In the genomic region with DNA sequence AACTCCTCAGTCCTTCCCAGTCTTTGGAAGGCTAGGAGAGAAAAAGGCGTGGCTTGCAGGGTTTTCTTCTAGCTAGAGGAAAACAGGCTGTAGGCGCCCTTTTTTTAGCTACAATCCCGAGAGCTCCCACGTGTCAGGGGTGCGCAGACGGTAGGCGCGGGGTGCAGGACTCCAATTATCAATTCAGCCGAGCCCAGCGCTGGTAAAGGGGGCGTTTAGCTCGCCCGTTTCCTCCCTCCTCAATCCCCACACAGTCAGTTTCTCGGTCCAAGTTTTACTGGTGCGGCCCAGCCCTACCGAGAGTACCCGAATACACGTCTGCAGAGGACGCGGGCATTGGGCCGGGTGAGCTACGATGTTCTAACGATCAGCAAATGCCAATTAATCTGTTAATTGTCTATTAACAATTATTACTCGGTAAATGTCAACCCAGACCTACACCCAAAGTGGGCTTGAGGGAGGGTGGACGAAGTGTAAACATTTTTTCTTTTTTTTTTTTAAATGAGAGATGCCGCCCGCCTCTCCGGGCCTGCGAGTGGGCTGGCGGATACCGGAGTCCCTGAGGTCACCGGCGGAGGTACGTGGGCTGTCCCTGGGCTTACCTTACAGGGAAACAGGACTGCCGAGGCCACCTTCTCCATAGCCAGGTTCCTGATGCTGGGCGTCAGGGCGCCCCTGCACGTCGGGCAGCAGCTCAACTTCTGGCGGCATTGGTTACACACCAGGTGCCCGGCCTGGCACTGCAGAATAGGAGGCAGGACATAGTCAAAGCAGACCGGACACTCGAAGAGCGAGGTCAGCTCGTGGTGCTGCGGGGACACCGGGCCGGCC, we compare ENCODE assay signal across 8 cellular contexts. TPM values are rescaled to one million over a fixed set of nuclear protein-coding genes. Genes with fewer than 3 reads are reported as not detected.
DNase-seq lines count a peak whose midpoint lies in the region; ATAC-seq and TF ChIP-seq lines count a peak whose summit lies in the region.

No MANE protein-coding gene starts in this region.

- no peak for ATAC-seq in naive thymus-derived CD4-positive, alpha-beta T cell
- ATAC-seq in upper lobe of left lung (ENCODE audit: low FRiP score in 2 of 2), result peak; percentile 1 to 19
- ATAC-seq in HG02973 (IDR thresholded peaks at IDR 0.05; ENCODE audit: unreplicated experiment), result no peak

- no peak for TF ChIP-seq CTCF in upper lobe of left lung (IDR thresholded peaks at IDR 0.05)

- H3K36me3 ChIP-seq in GM23248 (ENCODE audit: low read depth) (no peaks in the 10 kb centered on the region), upper lobe of left lung (peaks cover 0 to 5% (median 0%) of the 10 kb centered on the region in 4 donors)
- peaks cover 0 to 3% (median 0%) of the 10 kb centered on the region in 3 experiments for H3K36me3 ChIP-seq in naive thymus-derived CD4-positive, alpha-beta T cell (ENCODE audit: control insufficient read depth in 2 of 3, insufficient read depth in 3 of 3, low read length in 3 of 3)

- H3K4me1 ChIP-seq in GM23248 (ENCODE audit: insufficient read depth) (peaks cover 28% of the 10 kb centered on the region), upper lobe of left lung (peaks cover 30 to 42% (median 35%) of the 10 kb centered on the region in 4 donors)
- H3K4me1 ChIP-seq in naive thymus-derived CD4-positive, alpha-beta T cell (ENCODE audit: control insufficient read depth in 2 of 2, insufficient read depth in 2 of 2, low read length in 2 of 2), result peaks cover 22 to 26% of the 10 kb centered on the region in 2 donors

- H3K79me2 ChIP-seq in GM23248 (ENCODE audit: insufficient read depth), result peaks cover 54% of the 10 kb centered on the region

- peak overlapping the region; percentile 99 for H3K27ac Mint-ChIP-seq in activated T-helper 2 cell treated with anti-CD3 and anti-CD28 coated beads, Interferon-gamma antibody, Interleukin-2, Interleukin-4, amounts not matched to agents 10 μg/mL and 5 μg/mL and 100 μg/mL, durations not matched to agents 14 hours and 24 hours and 36 hours
- H3K27ac Mint-ChIP-seq in naive thymus-derived CD4-positive, alpha-beta T cell, result peak overlapping the region; percentile 88 to 100 (median 96)

- TF ChIP-seq EP300 in upper lobe of left lung (IDR thresholded peaks at IDR 0.05), result no peak

- intact Hi-C loops in activated T-helper 2 cell treated with anti-CD3 and anti-CD28 coated beads, Interferon-gamma antibody, Interleukin-2, Interleukin-4, amounts not matched to agents 10 μg/mL and 5 μg/mL and 100 μg/mL, durations not matched to agents 14 hours and 24 hours and 36 hours (cut with micrococcal nuclease), result loop anchor here (2.0 to 10.0 kb wide), 6 partner anchors 60 to 1505 kb away; a partner anchor contains a TSS
- intact Hi-C loops in naive thymus-derived CD4-positive, alpha-beta T cell (cut with micrococcal nuclease), result loop anchor here (2.0 to 10.0 kb wide), 11 partner anchors 235 to 1767 kb away; a partner anchor contains a TSS

- H3K4me2 ChIP-seq in GM23248 (ENCODE audit: unreplicated experiment), result peak overlapping the region; percentile 94

- no peaks in the 10 kb centered on the region for H3K9me3 Mint-ChIP-seq in activated T-helper 2 cell treated with anti-CD3 and anti-CD28 coated beads, Interferon-gamma antibody, Interleukin-2, Interleukin-4, amounts not matched to agents 10 μg/mL and 5 μg/mL and 100 μg/mL, durations not matched to agents 14 hours and 24 hours and 36 hours
- H3K9me3 Mint-ChIP-seq in naive thymus-derived CD4-positive, alpha-beta T cell, result peaks cover 0 to 1% (median 0%) of the 10 kb centered on the region in 11 donors

- 1% methylated on average over 44 of the region's 48 CpGs for WGBS in GM23248 (ENCODE audit: low coverage in 1 of 2, low lambda C conversion rate in 2 of 2, missing lambda C conversion rate in 2 of 2), 2 experiments
- WGBS in upper lobe of left lung, 2 donors, result 0% methylated on average over 39 to 48 of the region's 48 CpGs

- no peaks in the 10 kb centered on the region for H3K9me3 ChIP-seq in GM23248 (ENCODE audit: low read depth)
- H3K9me3 ChIP-seq in naive thymus-derived CD4-positive, alpha-beta T cell (ENCODE audit: control insufficient read depth in 2 of 3, low read length in 3 of 3), result no peaks in the 10 kb centered on the region
- H3K9me3 ChIP-seq in upper lobe of left lung, result no peaks in the 10 kb centered on the region

- peak overlapping the region; percentile 94 for H3K27ac ChIP-seq in GM23248
- H3K27ac ChIP-seq in naive thymus-derived CD4-positive, alpha-beta T cell (ENCODE audit: low read depth, low read length), result peak overlapping the region; percentile 99
- peak overlapping the region; percentile 93 to 98 (median 98) for H3K27ac ChIP-seq in upper lobe of left lung

- in situ Hi-C loops in GM23248 (cut with MboI), result no loop called here

- POLR2A ChIA-PET in naive thymus-derived CD4-positive, alpha-beta T cell (lab: Charles Lee), result interaction anchor here (0.6 to 6.5 kb wide), 16 partner anchors 10 to 1010 kb away, joined by 3 to 70 read pairs (median 8); a partner anchor contains a TSS

- peaks cover 59% of the 10 kb centered on the region for H3K4me1 Mint-ChIP-seq in activated T-helper 2 cell treated with anti-CD3 and anti-CD28 coated beads, Interferon-gamma antibody, Interleukin-2, Interleukin-4, amounts not matched to agents 10 μg/mL and 5 μg/mL and 100 μg/mL, durations not matched to agents 14 hours and 24 hours and 36 hours (ENCODE audit: low read depth)
- H3K4me1 Mint-ChIP-seq in naive thymus-derived CD4-positive, alpha-beta T cell, result peaks cover 32 to 71% (median 56%) of the 10 kb centered on the region in 7 donors

- H2AFZ ChIP-seq in GM23248, result peak overlapping the region; percentile 60

- peak overlapping the region; percentile 87 for H3K4me3 ChIP-seq in GM23248
- peak overlapping the region; percentile 81 for H3K4me3 ChIP-seq in naive thymus-derived CD4-positive, alpha-beta T cell (ENCODE audit: low read length)
- peak overlapping the region; percentile 66 to 87 (median 78) for H3K4me3 ChIP-seq in upper lobe of left lung

- no peaks in the 10 kb centered on the region for H3K27me3 Mint-ChIP-seq in activated T-helper 2 cell treated with anti-CD3 and anti-CD28 coated beads, Interferon-gamma antibody, Interleukin-2, Interleukin-4, amounts not matched to agents 10 μg/mL and 5 μg/mL and 100 μg/mL, durations not matched to agents 14 hours and 24 hours and 36 hours (ENCODE audit: low read depth)
- no peaks in the 10 kb centered on the region for H3K27me3 Mint-ChIP-seq in naive thymus-derived CD4-positive, alpha-beta T cell

- no peaks in the 10 kb centered on the region for H3K9me2 ChIP-seq in GM23248 (ENCODE audit: insufficient read depth)

- peaks cover 53% of the 10 kb centered on the region for H3K36me3 Mint-ChIP-seq in activated T-helper 2 cell treated with anti-CD3 and anti-CD28 coated beads, Interferon-gamma antibody, Interleukin-2, Interleukin-4, amounts not matched to agents 10 μg/mL and 5 μg/mL and 100 μg/mL, durations not matched to agents 14 hours and 24 hours and 36 hours (ENCODE audit: low read depth)
- H3K36me3 Mint-ChIP-seq in naive thymus-derived CD4-positive, alpha-beta T cell, result peaks cover 0 to 24% (median 7%) of the 10 kb centered on the region in 5 donors

- H3K4me3 Mint-ChIP-seq in activated T-helper 2 cell treated with anti-CD3 and anti-CD28 coated beads, Interferon-gamma antibody, Interleukin-2, Interleukin-4, amounts not matched to agents 10 μg/mL and 5 μg/mL and 100 μg/mL, durations not matched to agents 14 hours and 24 hours and 36 hours (ENCODE audit: low read depth), result peak overlapping the region; percentile 98
- peak overlapping the region; percentile 86 to 98 (median 95) for H3K4me3 Mint-ChIP-seq in naive thymus-derived CD4-positive, alpha-beta T cell

- H3K9ac ChIP-seq in GM23248, result peak overlapping the region; percentile 91

- no peaks in the 10 kb centered on the region for H3K27me3 ChIP-seq in GM23248 (replicated peaks; ENCODE audit: insufficient read depth)
- H3K27me3 ChIP-seq in naive thymus-derived CD4-positive, alpha-beta T cell (ENCODE audit: control insufficient read depth in 2 of 2, insufficient read depth in 2 of 2, low read length in 2 of 2), result no peaks in the 10 kb centered on the region
- H3K27me3 ChIP-seq in upper lobe of left lung, result no peaks in the 10 kb centered on the region

- peaks cover 16% of the 10 kb centered on the region for H3F3A ChIP-seq in GM23248 (ENCODE audit: insufficient read depth)

- DNase-seq in A172 (ENCODE audit: low spot score) (peak; percentile 65), GM23248 (peak; percentile 84), NCI-H526 treated with DMSO at 0.1 percent for 48 hours (lab: John Stamatoyannopoulos, UW) (peak; percentile 60), fibroblast of peridontal ligament (ENCODE audit: extremely low read depth) (peak; percentile 61), upper lobe of left lung (peak; percentile 41 to 77)
- no peak for DNase-seq in activated T-helper 2 cell treated with anti-CD3 and anti-CD28 coated beads, Interferon-gamma antibody, Interleukin-2, Interleukin-4, amounts not matched to agents 10 μg/mL and 5 μg/mL and 100 μg/mL, durations not matched to agents 14 hours and 24 hours and 36 hours (ENCODE audit: low spot score)
- peak in 8 of 9 donors; percentile 16 to 46 (median 24) for DNase-seq in naive thymus-derived CD4-positive, alpha-beta T cell

- no peaks in the 10 kb centered on the region; the same call in 1 of the 2 replicates for H4K20me1 ChIP-seq in GM23248 (ENCODE audit: insufficient read depth)

- CTCF ChIA-PET in naive thymus-derived CD4-positive, alpha-beta T cell (lab: Charles Lee), result interaction anchor here (0.7 to 1.1 kb wide), 3 partner anchors 9 to 40 kb away, joined by 3 read pairs; no protein-coding TSS in a partner anchor

- TF ChIP-seq POLR2A in upper lobe of left lung (IDR thresholded peaks at IDR 0.05), result peak in 2 of 4 donors; percentile 73 to 75

RNA-seq across cellular contexts. Expression of a gene that starts 0.9 kb away (rescaled TPM):
- 23.4 and 25.8 TPM in 2 replicates for total RNA-seq in A172 (2014; rRNA removed; shearing (Covaris generic))
- total RNA-seq in GM23248 (2014; rRNA removed; shearing (Covaris generic)), result 37.4 and 84.7 TPM in 2 replicates
- polyA plus RNA-seq in GM23248 (2016; fragmentation: Nextera tagmentation; extraction: Ambion mirVana), result 27.2 and 29.3 TPM in 2 replicates
- 108 and 116 TPM in 2 replicates for total RNA-seq in activated T-helper 2 cell treated with anti-CD3 and anti-CD28 coated beads, Interferon-gamma antibody, Interleukin-2, Interleukin-4, amounts not matched to agents 10 μg/mL and 5 μg/mL and 100 μg/mL, durations not matched to agents 14 hours and 24 hours and 36 hours
- 10 to 100 TPM; 19.8 to 39.2 (median 31.0) TPM for total RNA-seq in naive thymus-derived CD4-positive, alpha-beta T cell
- polyA plus RNA-seq in naive thymus-derived CD4-positive, alpha-beta T cell, result 10 to 100 TPM; 13.9 to 23.1 TPM
- total RNA-seq in upper lobe of left lung, result 10 to 100 TPM; 17.6 to 45.0 (median 31.7) TPM

RNA-seq across cellular contexts. Expression of a gene that starts 58.3 kb away (rescaled TPM):
- not detected in 2 replicates for total RNA-seq in A172 (2014; rRNA removed; shearing (Covaris generic))
- total RNA-seq in GM23248 (2014; rRNA removed; shearing (Covaris generic)), result not detected in 2 replicates
- 0.13 TPM in 1 of 2 replicates, not detected in the other for polyA plus RNA-seq in GM23248 (2016; fragmentation: Nextera tagmentation; extraction: Ambion mirVana)
- 0.21 and 0.39 TPM in 2 replicates for total RNA-seq in activated T-helper 2 cell treated with anti-CD3 and anti-CD28 coated beads, Interferon-gamma antibody, Interleukin-2, Interleukin-4, amounts not matched to agents 10 μg/mL and 5 μg/mL and 100 μg/mL, durations not matched to agents 14 hours and 24 hours and 36 hours
- 1 to 10 TPM in 1 of 5 experiments, under 1 TPM in 4; 0.24 to 1.4 (median 0.53) TPM for total RNA-seq in naive thymus-derived CD4-positive, alpha-beta T cell
- polyA plus RNA-seq in naive thymus-derived CD4-positive, alpha-beta T cell, result not detected
- total RNA-seq in upper lobe of left lung, result 1 to 10 TPM in 1 of 6 donors, not detected in 5; 2.1 TPM

Comparison
In these comparisons a context has a peak if more than half of its experiments do, and no peak if none do; other contexts are left out.
1. ATAC-seq: peak in upper lobe of left lung (2 of 2); none in naive thymus-derived CD4-positive, alpha-beta T cell (single experiment) and HG02973 (single experiment).
2. Peak in every context shown above with its lines, with median percentiles within 50 percentile points of each other: H3K27ac ChIP-seq and H3K4me3 ChIP-seq.